Comparison of ENCODE assay signal across 30 cellular contexts in the genomic region with DNA sequence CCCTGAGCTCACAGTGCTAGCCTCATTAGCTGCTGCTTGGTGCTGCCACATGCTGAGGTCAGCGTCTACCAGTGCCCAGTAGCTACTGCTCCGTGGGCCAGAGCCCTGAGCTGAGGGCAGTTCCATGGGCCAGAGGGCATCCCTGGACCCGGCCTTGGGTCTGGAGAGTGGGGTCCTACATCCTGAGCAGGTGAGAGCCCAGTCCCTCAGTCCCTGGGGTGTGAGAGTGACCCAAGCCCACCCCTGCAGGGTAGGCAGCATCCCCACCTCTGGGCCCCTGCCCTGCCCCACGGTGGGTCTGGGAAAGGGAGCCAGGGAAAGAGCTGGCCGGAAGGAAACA.
"Had no signal": no experiment of that assay in that cellular context is flagged by ENCODE, and none has a peak within 500 bp of the region (broad histone marks: within the 10 kb centered on the region; RNA-seq: fewer than 3 reads in every experiment).

No MANE protein-coding gene starts in this region.

- ATAC-seq: activated CD4-positive, alpha-beta T cell treated with anti-CD3 and anti-CD28 coated beads for 36 hours; activated CD8-positive, alpha-beta memory T cell treated with anti-CD3 and anti-CD28 coated beads, Interleukin-2, amount 10 ng/mL, durations not matched to agents 7 days and 5 days; activated CD8-positive, alpha-beta T cell treated with anti-CD3 and anti-CD28 coated beads, Interleukin-2, amount 10 ng/mL, durations not matched to agents 7 days and 5 days; effector memory CD8-positive, alpha-beta T cell; foreskin keratinocyte; gastrocnemius medialis; heart left ventricle had no signal

- H3K4me1 ChIP-seq: foreskin keratinocyte had no signal

- DNase-seq: activated CD4-positive, alpha-beta memory T cell treated with anti-CD3 and anti-CD28 coated beads for 36 hours; activated CD4-positive, alpha-beta T cell treated with anti-CD3 and anti-CD28 coated beads for 36 hours; activated CD4-positive, alpha-beta T cell treated with anti-CD3 and anti-CD28 coated beads, Interleukin-2, amount 10 ng/mL, durations not matched to agents 24 days and 14 days; activated CD4-positive, CD25-positive, alpha-beta regulatory T cell; activated CD4-positive, CD25-positive, alpha-beta regulatory T cell treated with anti-CD3 and anti-CD28 coated beads, Interleukin-2, amount 50 U/mL, for 72 hours; activated CD8-positive, alpha-beta memory T cell treated with anti-CD3 and anti-CD28 coated beads, Interleukin-2, amount 10 ng/mL, durations not matched to agents 7 days and 5 days; activated CD8-positive, alpha-beta memory T cell treated with anti-CD3 and anti-CD28 coated beads, Interleukin-2, amount 50 U/mL, for 4 hours; activated CD8-positive, alpha-beta T cell treated with anti-CD3 and anti-CD28 coated beads, Interleukin-2, amount 10 ng/mL, durations not matched to agents 7 days and 5 days; activated effector memory CD4-positive, alpha-beta T cell treated with anti-CD3 and anti-CD28 coated beads, Interleukin-2, amount 50 U/mL, for 16 hours; activated naive CD4-positive, alpha-beta T cell treated with anti-CD3 and anti-CD28 coated beads for 36 hours; activated naive CD8-positive, alpha-beta T cell treated with anti-CD3 and anti-CD28 coated beads for 36 hours; activated T-cell treated with anti-CD3 and anti-CD28 coated beads, Interleukin-2, amount 50 U/mL, for 1 hour; activated T-cell treated with anti-CD3 and anti-CD28 coated beads, Interleukin-2, amount 50 U/mL, for 48 hours; amniotic stem cell; anterior cingulate cortex; brain microvascular endothelial cell; cortex of kidney; dermis blood vessel endothelial cell; effector CD4-positive, alpha-beta T cell; effector memory CD8-positive, alpha-beta T cell; erythroblast; foreskin keratinocyte; gastrocnemius medialis; glutamatergic neuron; heart left ventricle; T-helper 2 cell had no signal

- FAIRE-seq: astrocyte, bronchial epithelial cell, colon had no signal

- H3K27ac ChIP-seq: brain microvascular endothelial cell, esophagus muscularis mucosa, foreskin keratinocyte, gastrocnemius medialis, heart left ventricle had no signal

- H3K9me3 ChIP-seq: esophagus muscularis mucosa, gastrocnemius medialis, heart left ventricle had no signal

- H3K4me3 ChIP-seq: esophagus muscularis mucosa, gastrocnemius medialis, heart left ventricle had no signal

- H3K36me3 ChIP-seq: brain microvascular endothelial cell, esophagus muscularis mucosa, gastrocnemius medialis, heart left ventricle had no signal
